In the genomic region with DNA sequence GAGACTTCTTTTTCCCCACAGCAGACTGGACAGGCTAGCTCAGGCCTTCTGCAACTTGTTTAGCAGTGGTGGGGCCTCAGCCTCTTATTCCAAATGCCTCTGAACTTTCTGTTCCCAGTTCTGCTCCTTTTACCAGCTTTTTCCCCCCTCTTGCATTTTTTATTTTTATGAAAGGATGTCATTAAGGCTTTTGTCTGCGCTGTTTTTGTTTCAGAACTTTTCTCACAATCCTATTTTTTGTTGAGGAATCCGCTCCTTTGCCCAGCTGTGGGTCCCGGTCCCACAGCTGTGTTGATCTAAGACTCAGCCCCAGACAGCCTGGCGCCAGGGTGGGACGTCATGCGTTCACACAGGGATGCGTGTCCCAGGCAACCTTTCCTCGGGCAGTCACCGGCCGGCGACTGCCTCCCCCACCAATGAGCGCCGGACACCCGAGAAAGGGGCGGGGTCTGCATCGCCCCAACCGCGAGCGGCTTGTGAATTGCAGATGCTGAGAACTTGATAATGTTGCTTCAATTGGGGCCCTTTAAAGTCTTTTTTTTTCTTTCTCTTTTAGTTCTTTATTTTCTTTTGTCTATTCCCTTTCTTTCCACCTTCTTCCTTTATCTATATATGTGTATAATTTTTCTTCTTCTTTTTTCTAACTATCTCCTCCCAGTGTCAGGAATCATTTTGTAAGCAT, we compare ENCODE assay signal across 8 cellular contexts. TPM values are rescaled to one million over a fixed set of nuclear protein-coding genes. Genes with fewer than 3 reads are reported as not detected.
DNase-seq lines count a peak whose midpoint lies in the region; ATAC-seq, FAIRE-seq and TF ChIP-seq lines count a peak whose summit lies in the region.

No MANE protein-coding gene starts in this region.

- DNase-seq in DMS79 (lab: John Stamatoyannopoulos, UW) (peak; percentile 97), LNCaP clone FGC (ENCODE audit: low read depth) (peak; percentile 63), RCC 7860 (ENCODE audit: low spot score) (peak; percentile 94), chondrocyte (ENCODE audit: low spot score) (peak; percentile 99), kidney epithelial cell (ENCODE audit: low read depth) (peak; percentile 84)

- H3K27me3 ChIP-seq in kidney epithelial cell (ENCODE audit: control insufficient read depth, insufficient read depth, low read length) (no peaks in the 10 kb centered on the region), skeletal muscle tissue (ENCODE audit: control insufficient read depth in 3 of 3, insufficient read depth in 3 of 3, low read length in 3 of 3) (no peaks in the 10 kb centered on the region)

- H3K4me1 ChIP-seq in skeletal muscle tissue (ENCODE audit: control insufficient read depth in 3 of 3, insufficient read depth in 3 of 3, low read length in 3 of 3) = peaks cover 46 to 55% (median 53%) of the 10 kb centered on the region in 3 donors

- no peaks in the 10 kb centered on the region for H3K9me3 ChIP-seq in skeletal muscle tissue (ENCODE audit: control insufficient read depth in 3 of 3, low read length in 3 of 3)

- H3K4me1 Mint-ChIP-seq in chondrocyte (ENCODE audit: low read depth) = peaks cover 72% of the 10 kb centered on the region

- TF ChIP-seq CTCF in LNCaP clone FGC (IDR thresholded peaks at IDR 0.05; ENCODE audit: control insufficient read depth, extremely low read depth, insufficient read depth) (no peak), chondrocyte (IDR thresholded peaks at IDR 0.05) (no peak), kidney epithelial cell (IDR thresholded peaks at IDR 0.05; ENCODE audit: insufficient read depth, low read length, poor library complexity, severe bottlenecking) (no peak)

- ATAC-seq in GM18909 (IDR thresholded peaks at IDR 0.05; ENCODE audit: poor library complexity, unreplicated experiment) (no peak), GM18505 (IDR thresholded peaks at IDR 0.05; ENCODE audit: unreplicated experiment) (no peak)

- no peaks in the 10 kb centered on the region for H3K36me3 ChIP-seq in kidney epithelial cell (ENCODE audit: control insufficient read depth, insufficient read depth, low read length)
- peaks cover 0 to 18% (median 3%) of the 10 kb centered on the region in 3 donors for H3K36me3 ChIP-seq in skeletal muscle tissue (ENCODE audit: control insufficient read depth in 3 of 3, insufficient read depth in 3 of 3, low read length in 3 of 3)

- H3K4me3 ChIP-seq in LNCaP clone FGC (ENCODE audit: low read depth, low read length) = no peak overlapping the region
- H3K4me3 ChIP-seq in kidney epithelial cell (ENCODE audit: low read depth, low read length) = no peak overlapping the region
- peak overlapping the region in 2 of 3 donors; percentile 55 to 60 for H3K4me3 ChIP-seq in skeletal muscle tissue (ENCODE audit: low read length in 3 of 3)

- peak overlapping the region; percentile 99 for H3K27ac Mint-ChIP-seq in chondrocyte (ENCODE audit: unreplicated experiment)

- peak overlapping the region; percentile 68 for H3K4me3 Mint-ChIP-seq in chondrocyte (ENCODE audit: unreplicated experiment)

- peak overlapping the region; percentile 96 for H3K27ac ChIP-seq in skeletal muscle tissue (ENCODE audit: low read depth, low read length)

- peak overlapping the region; percentile 40 to 95 (median 66) for H3K9ac ChIP-seq in skeletal muscle tissue (ENCODE audit: low read depth in 1 of 3, low read length in 3 of 3)

- H3K9me3 Mint-ChIP-seq in chondrocyte (ENCODE audit: low read depth) = no peaks in the 10 kb centered on the region

- H3K27me3 Mint-ChIP-seq in chondrocyte (ENCODE audit: low read depth) = no peaks in the 10 kb centered on the region

- FAIRE-seq in RCC 7860 (lab: Jason Lieb, UNC) = peak; percentile 88

- peaks cover 4% of the 10 kb centered on the region for H3K36me3 Mint-ChIP-seq in chondrocyte (ENCODE audit: low read depth)

- TF ChIP-seq POLR2A in GM18505 (IDR thresholded peaks at IDR 0.05; ENCODE audit: borderline replicate concordance, extremely low read depth, insufficient read depth, insufficient read length) = no peak

RNA-seq across cellular contexts. Expression of a gene that starts 3.0 kb away (rescaled TPM):
- total RNA-seq in chondrocyte = 81.8 to 330 TPM (median 83.5 TPM) in 3 replicates
- 76.6 and 77.5 TPM in 2 replicates for total RNA-seq in kidney epithelial cell
- total RNA-seq in skeletal muscle tissue = 120 TPM

RNA-seq across cellular contexts. Expression of a gene that starts 31.2 kb away (rescaled TPM):
- total RNA-seq in chondrocyte (0.72 to 4.3 TPM (median 0.87 TPM) in 3 replicates), kidney epithelial cell (0.07 and 0.13 TPM in 2 replicates), skeletal muscle tissue (5.7 TPM)

Comparison
In these comparisons a context has a peak if more than half of its experiments do, and no peak if none do; other contexts are left out.
1. H3K4me3 ChIP-seq: peak in skeletal muscle tissue (2 of 3); none in LNCaP clone FGC (single experiment) and kidney epithelial cell (single experiment).
2. Peak in every context shown above with its lines, with median percentiles within 50 percentile points of each other: DNase-seq.